In genomic region chr1:224592636-224593579, GRCh38 we compare ENCODE assay signal across 11 cellular contexts. TPM values are rescaled to one million over a fixed set of nuclear protein-coding genes. Genes with fewer than 3 reads are reported as not detected.
DNase-seq lines count a peak whose midpoint lies in the region; ATAC-seq and TF ChIP-seq lines count a peak whose summit lies in the region.
"Had no signal": no experiment of that assay in that cellular context is flagged by ENCODE, and none has a peak within 500 bp of the region (broad histone marks: within the 10 kb centered on the region; RNA-seq: fewer than 3 reads in every experiment).

No MANE protein-coding gene starts in this region.

- peaks cover 0 to 8% (median 0%) of the 10 kb centered on the region in 11 donors for H3K9me3 ChIP-seq in heart right ventricle

- peaks cover 2% of the 10 kb centered on the region for H3K27me3 Mint-ChIP-seq in activated naive CD8-positive, alpha-beta T cell treated with anti-CD3 and anti-CD28 coated beads, Interleukin-2, amount 10 ng/mL, durations not matched to agents 7 days and 5 days
- H3K27me3 Mint-ChIP-seq in activated naive CD8-positive, alpha-beta T cell treated with anti-CD3 and anti-CD28 coated beads for 36 hours = no peaks in the 10 kb centered on the region

- peaks cover 0 to 13% (median 0%) of the 10 kb centered on the region in 9 donors for H3K4me1 ChIP-seq in heart right ventricle

- no peak for DNase-seq in activated naive CD8-positive, alpha-beta T cell treated with anti-CD3 and anti-CD28 coated beads, Interleukin-2, amount 10 ng/mL, durations not matched to agents 7 days and 5 days
- DNase-seq in activated naive CD8-positive, alpha-beta T cell treated with anti-CD3 and anti-CD28 coated beads for 36 hours = no peak
- DNase-seq in NCI-H526 (lab: John Stamatoyannopoulos, UW) = peak; percentile 39 to 48
- DNase-seq in epidermal melanocyte (ENCODE audit: insufficient read length, low spot score) = peak; percentile 60
- no peak for DNase-seq in stimulated activated CD4-positive, alpha-beta T cell treated with anti-CD3 and anti-CD28 coated beads, Interleukin-4, amount 100 ng/mL, for 1 hour
- no peak for DNase-seq in HPDE6-E6E7 (ENCODE audit: extremely low spot score)
- DNase-seq in stimulated activated CD4-positive, alpha-beta T cell treated with anti-CD3 and anti-CD28 coated beads, Interleukin-12 subunit alpha, Interleukin-12 subunit beta, amount 100 ng/mL, for 4 hours = no peak
- DNase-seq in heart right ventricle = no peak
- DNase-seq: activated T-cell treated with anti-CD3 and anti-CD28 coated beads, Interleukin-2, amount 50 U/mL, for 4 hours had no signal

- POLR2A ChIA-PET in activated naive CD8-positive, alpha-beta T cell treated with anti-CD3 and anti-CD28 coated beads, Interleukin-2, amount 10 ng/mL, durations not matched to agents 7 days and 5 days (lab: Charles Lee) = no interaction called here

- no peak overlapping the region for H3K4me3 ChIP-seq in heart right ventricle

- intact Hi-C loops in heart right ventricle (cut with DNase I) = no loop called here

- no peak overlapping the region for H3K27ac ChIP-seq in heart right ventricle
- H3K27ac ChIP-seq: C4-2B had no signal

- H3K36me3 ChIP-seq in heart right ventricle = no peaks in the 10 kb centered on the region

- peaks cover 12% of the 10 kb centered on the region for H3K4me1 Mint-ChIP-seq in activated naive CD8-positive, alpha-beta T cell treated with anti-CD3 and anti-CD28 coated beads, Interleukin-2, amount 10 ng/mL, durations not matched to agents 7 days and 5 days
- H3K4me1 Mint-ChIP-seq in activated naive CD8-positive, alpha-beta T cell treated with anti-CD3 and anti-CD28 coated beads for 36 hours = peaks cover 2% of the 10 kb centered on the region

- no peak overlapping the region for H3K4me3 Mint-ChIP-seq in activated naive CD8-positive, alpha-beta T cell treated with anti-CD3 and anti-CD28 coated beads, Interleukin-2, amount 10 ng/mL, durations not matched to agents 7 days and 5 days
- no peak overlapping the region for H3K4me3 Mint-ChIP-seq in activated naive CD8-positive, alpha-beta T cell treated with anti-CD3 and anti-CD28 coated beads for 36 hours
- H3K4me3 Mint-ChIP-seq: activated T-cell treated with anti-CD3 and anti-CD28 coated beads, Interleukin-2, amount 50 U/mL, for 4 hours had no signal

- H3K27me3 ChIP-seq in heart right ventricle = no peaks in the 10 kb centered on the region

- no peak overlapping the region for H3K27ac Mint-ChIP-seq in activated naive CD8-positive, alpha-beta T cell treated with anti-CD3 and anti-CD28 coated beads, Interleukin-2, amount 10 ng/mL, durations not matched to agents 7 days and 5 days
- no peak overlapping the region for H3K27ac Mint-ChIP-seq in activated naive CD8-positive, alpha-beta T cell treated with anti-CD3 and anti-CD28 coated beads for 36 hours

- ATAC-seq in activated naive CD8-positive, alpha-beta T cell treated with anti-CD3 and anti-CD28 coated beads, Interleukin-2, amount 10 ng/mL, durations not matched to agents 7 days and 5 days (ENCODE audit: low read depth) = peak; percentile 56
- ATAC-seq in heart right ventricle = no peak
- ATAC-seq: activated T-cell treated with anti-CD3 and anti-CD28 coated beads, Interleukin-2, amount 50 U/mL, for 4 hours; left lobe of liver had no signal

- H3K36me3 Mint-ChIP-seq in activated naive CD8-positive, alpha-beta T cell treated with anti-CD3 and anti-CD28 coated beads, Interleukin-2, amount 10 ng/mL, durations not matched to agents 7 days and 5 days = peaks cover 1% of the 10 kb centered on the region
- H3K36me3 Mint-ChIP-seq in activated naive CD8-positive, alpha-beta T cell treated with anti-CD3 and anti-CD28 coated beads for 36 hours = peaks cover 7% of the 10 kb centered on the region

- H3K9me3 Mint-ChIP-seq in activated naive CD8-positive, alpha-beta T cell treated with anti-CD3 and anti-CD28 coated beads, Interleukin-2, amount 10 ng/mL, durations not matched to agents 7 days and 5 days = no peaks in the 10 kb centered on the region
- no peaks in the 10 kb centered on the region for H3K9me3 Mint-ChIP-seq in activated naive CD8-positive, alpha-beta T cell treated with anti-CD3 and anti-CD28 coated beads for 36 hours

- TF ChIP-seq CTCF in heart right ventricle (IDR thresholded peaks at IDR 0.05) = no peak

- WGBS in heart right ventricle, 2 donors = 70 to 72% methylated on average over 6 of the region's 6 CpGs

RNA-seq across cellular contexts. Expression of gene CNIH3, which starts 23.2 kb away (rescaled TPM):
- total RNA-seq in activated naive CD8-positive, alpha-beta T cell treated with anti-CD3 and anti-CD28 coated beads, Interleukin-2, amount 10 ng/mL, durations not matched to agents 7 days and 5 days = 1 to 10 TPM; 1.6 to 2.2 TPM
- 1 to 10 TPM; 1.3 to 1.4 TPM for total RNA-seq in activated naive CD8-positive, alpha-beta T cell treated with anti-CD3 and anti-CD28 coated beads for 36 hours
- total RNA-seq in heart right ventricle = 1 to 10 TPM in 5 of 10 donors, under 1 TPM in 5; 0.28 to 1.8 (median 0.97) TPM
- under 1 TPM; 0.39 to 0.66 TPM for polyA plus RNA-seq in heart right ventricle

Comparison
In these comparisons a context has a peak if more than half of its experiments do, and no peak if none do; other contexts are left out.
1. DNase-seq: peak in NCI-H526 (2 of 2) and epidermal melanocyte (single experiment); none in activated naive CD8-positive, alpha-beta T cell treated with anti-CD3 and anti-CD28 coated beads, Interleukin-2, amount 10 ng/mL, durations not matched to agents 7 days and 5 days (single experiment), activated naive CD8-positive, alpha-beta T cell treated with anti-CD3 and anti-CD28 coated beads for 36 hours (single experiment), stimulated activated CD4-positive, alpha-beta T cell treated with anti-CD3 and anti-CD28 coated beads, Interleukin-4, amount 100 ng/mL, for 1 hour (single experiment), HPDE6-E6E7 (single experiment), stimulated activated CD4-positive, alpha-beta T cell treated with anti-CD3 and anti-CD28 coated beads, Interleukin-12 subunit alpha, Interleukin-12 subunit beta, amount 100 ng/mL, for 4 hours (single experiment) and heart right ventricle (0 of 2).